In the genomic region with DNA sequence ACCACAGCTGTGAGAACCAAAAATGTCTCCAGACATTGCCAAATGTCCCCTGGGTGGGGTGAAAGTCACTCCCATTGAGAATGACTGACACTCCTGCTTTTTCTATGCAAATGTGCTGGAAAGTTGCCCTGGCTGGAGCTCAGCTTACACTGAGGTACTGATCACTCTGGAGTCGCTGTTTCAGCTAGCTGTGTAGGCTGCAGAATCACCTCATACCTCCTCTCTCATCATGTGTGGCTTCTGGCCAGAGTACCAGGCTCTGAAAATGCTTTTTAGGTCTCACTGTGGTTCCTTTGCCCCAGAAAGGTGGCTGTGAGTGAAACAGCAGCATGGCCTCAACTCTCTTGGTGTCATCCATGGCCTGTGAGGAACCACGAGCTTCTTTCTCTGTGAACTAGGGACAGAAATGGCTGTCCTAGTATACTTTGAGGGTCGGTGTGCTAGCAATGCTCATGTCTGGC, we compare ENCODE assay signal across 1 cellular context.
TF ChIP-seq lines count a peak whose summit lies in the region.

No MANE protein-coding gene starts in this region.

TF ChIP-seq in GM12878, 131 proteins besides CTCF, POLR2A, EP300 and RAD21 (continues in another document):
- TF ChIP-seq MEF2A (IDR thresholded peaks at IDR 0.05; ENCODE audit: insufficient read depth, low read depth, low read length) (no peak), KLF5 (IDR thresholded peaks at IDR 0.05; ENCODE audit: partially characterized antibody) (no peak), ATF7 (IDR thresholded peaks at IDR 0.05; ENCODE audit: low read depth) (0 out of 2 replicates have a peak, but pooled peaks have one; percentile 23), DPF2 (IDR thresholded peaks at IDR 0.05) (no peak), BHLHE40 (IDR thresholded peaks at IDR 0.05; ENCODE audit: borderline replicate concordance in 1 of 2, low read depth in 2 of 2, low read length in 1 of 2) (no peak), SMAD5 (IDR thresholded peaks at IDR 0.05; ENCODE audit: low read depth) (no peak), SREBF1 (IDR thresholded peaks at IDR 0.05; ENCODE audit: low read length) (no peak), NFIC (IDR thresholded peaks at IDR 0.05; ENCODE audit: low read depth, low read length) (no peak), NFYA (IDR thresholded peaks at IDR 0.05; ENCODE audit: borderline replicate concordance, low read depth, low read length) (no peak), LARP7 (IDR thresholded peaks at IDR 0.05) (no peak), PAX8 (IDR thresholded peaks at IDR 0.05) (no peak), MYC (IDR thresholded peaks at IDR 0.05; ENCODE audit: insufficient read depth, insufficient read length, insufficient replicate concordance, low read length, severe bottlenecking) (no peak), ZZZ3 (IDR thresholded peaks at IDR 0.05; ENCODE audit: control insufficient read depth, insufficient read length, low read depth) (no peak), ZSCAN29 (IDR thresholded peaks at IDR 0.05) (no peak), PML (IDR thresholded peaks at IDR 0.05; ENCODE audit: low read length) (no peak), CHD1 (IDR thresholded peaks at IDR 0.05; ENCODE audit: low read depth, low read length) (no peak), ZNF274 (IDR thresholded peaks at IDR 0.05; ENCODE audit: insufficient read depth, insufficient read length) (no peak), TCF7 (IDR thresholded peaks at IDR 0.05; ENCODE audit: borderline replicate concordance) (no peak), JUNB (IDR thresholded peaks at IDR 0.05) (no peak), BMI1 (IDR thresholded peaks at IDR 0.05; ENCODE audit: borderline replicate concordance) (no peak), CREB1 (IDR thresholded peaks at IDR 0.05; ENCODE audit: low read depth) (no peak), GATAD2B (conservative IDR thresholded peaks at IDR 0.05; ENCODE audit: low read depth) (0 out of 2 replicates have a peak, but pooled peaks have one; percentile 33), POLR2AphosphoS5 (IDR thresholded peaks at IDR 0.05; ENCODE audit: low read length) (peak; percentile 75), RBBP5 (conservative IDR thresholded peaks at IDR 0.05) (no peak), NFXL1 (IDR thresholded peaks at IDR 0.05; ENCODE audit: borderline replicate concordance) (no peak), RUNX3 (IDR thresholded peaks at IDR 0.05; ENCODE audit: low read length) (peak; percentile 60), FOS (IDR thresholded peaks at IDR 0.05; ENCODE audit: borderline replicate concordance, extremely low read depth, insufficient read length) (no peak), HDAC2 (IDR thresholded peaks at IDR 0.05) (no peak), MYB (IDR thresholded peaks at IDR 0.05; ENCODE audit: borderline replicate concordance, low read depth, low read length) (no peak), YY1 (IDR thresholded peaks at IDR 0.05; ENCODE audit: low read depth, low read length) (no peak), SRF (IDR thresholded peaks at IDR 0.05; ENCODE audit: low read depth in 2 of 2, low read length in 2 of 2) (no peak), BRCA1 (IDR thresholded peaks at IDR 0.05; ENCODE audit: low read depth, low read length) (no peak)
- TF ChIP-seq, protein P1, sequence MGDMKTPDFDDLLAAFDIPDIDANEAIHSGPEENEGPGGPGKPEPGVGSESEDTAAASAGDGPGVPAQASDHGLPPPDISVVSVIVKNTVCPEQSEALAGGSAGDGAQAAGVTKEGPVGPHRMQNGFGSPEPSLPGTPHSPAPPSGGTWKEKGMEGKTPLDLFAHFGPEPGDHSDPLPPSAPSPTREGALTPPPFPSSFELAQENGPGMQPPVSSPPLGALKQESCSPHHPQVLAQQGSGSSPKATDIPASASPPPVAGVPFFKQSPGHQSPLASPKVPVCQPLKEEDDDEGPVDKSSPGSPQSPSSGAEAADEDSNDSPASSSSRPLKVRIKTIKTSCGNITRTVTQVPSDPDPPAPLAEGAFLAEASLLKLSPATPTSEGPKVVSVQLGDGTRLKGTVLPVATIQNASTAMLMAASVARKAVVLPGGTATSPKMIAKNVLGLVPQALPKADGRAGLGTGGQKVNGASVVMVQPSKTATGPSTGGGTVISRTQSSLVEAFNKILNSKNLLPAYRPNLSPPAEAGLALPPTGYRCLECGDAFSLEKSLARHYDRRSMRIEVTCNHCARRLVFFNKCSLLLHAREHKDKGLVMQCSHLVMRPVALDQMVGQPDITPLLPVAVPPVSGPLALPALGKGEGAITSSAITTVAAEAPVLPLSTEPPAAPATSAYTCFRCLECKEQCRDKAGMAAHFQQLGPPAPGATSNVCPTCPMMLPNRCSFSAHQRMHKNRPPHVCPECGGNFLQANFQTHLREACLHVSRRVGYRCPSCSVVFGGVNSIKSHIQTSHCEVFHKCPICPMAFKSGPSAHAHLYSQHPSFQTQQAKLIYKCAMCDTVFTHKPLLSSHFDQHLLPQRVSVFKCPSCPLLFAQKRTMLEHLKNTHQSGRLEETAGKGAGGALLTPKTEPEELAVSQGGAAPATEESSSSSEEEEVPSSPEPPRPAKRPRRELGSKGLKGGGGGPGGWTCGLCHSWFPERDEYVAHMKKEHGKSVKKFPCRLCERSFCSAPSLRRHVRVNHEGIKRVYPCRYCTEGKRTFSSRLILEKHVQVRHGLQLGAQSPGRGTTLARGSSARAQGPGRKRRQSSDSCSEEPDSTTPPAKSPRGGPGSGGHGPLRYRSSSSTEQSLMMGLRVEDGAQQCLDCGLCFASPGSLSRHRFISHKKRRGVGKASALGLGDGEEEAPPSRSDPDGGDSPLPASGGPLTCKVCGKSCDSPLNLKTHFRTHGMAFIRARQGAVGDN (IDR thresholded peaks at IDR 0.05), result peak; percentile 85
- TF ChIP-seq, protein P2, sequence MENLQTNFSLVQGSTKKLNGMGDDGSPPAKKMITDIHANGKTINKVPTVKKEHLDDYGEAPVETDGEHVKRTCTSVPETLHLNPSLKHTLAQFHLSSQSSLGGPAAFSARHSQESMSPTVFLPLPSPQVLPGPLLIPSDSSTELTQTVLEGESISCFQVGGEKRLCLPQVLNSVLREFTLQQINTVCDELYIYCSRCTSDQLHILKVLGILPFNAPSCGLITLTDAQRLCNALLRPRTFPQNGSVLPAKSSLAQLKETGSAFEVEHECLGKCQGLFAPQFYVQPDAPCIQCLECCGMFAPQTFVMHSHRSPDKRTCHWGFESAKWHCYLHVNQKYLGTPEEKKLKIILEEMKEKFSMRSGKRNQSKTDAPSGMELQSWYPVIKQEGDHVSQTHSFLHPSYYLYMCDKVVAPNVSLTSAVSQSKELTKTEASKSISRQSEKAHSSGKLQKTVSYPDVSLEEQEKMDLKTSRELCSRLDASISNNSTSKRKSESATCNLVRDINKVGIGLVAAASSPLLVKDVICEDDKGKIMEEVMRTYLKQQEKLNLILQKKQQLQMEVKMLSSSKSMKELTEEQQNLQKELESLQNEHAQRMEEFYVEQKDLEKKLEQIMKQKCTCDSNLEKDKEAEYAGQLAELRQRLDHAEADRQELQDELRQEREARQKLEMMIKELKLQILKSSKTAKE (IDR thresholded peaks at IDR 0.05; ENCODE audit: low read depth, poor library complexity, severe bottlenecking), result no peak
- TF ChIP-seq, protein P3, sequence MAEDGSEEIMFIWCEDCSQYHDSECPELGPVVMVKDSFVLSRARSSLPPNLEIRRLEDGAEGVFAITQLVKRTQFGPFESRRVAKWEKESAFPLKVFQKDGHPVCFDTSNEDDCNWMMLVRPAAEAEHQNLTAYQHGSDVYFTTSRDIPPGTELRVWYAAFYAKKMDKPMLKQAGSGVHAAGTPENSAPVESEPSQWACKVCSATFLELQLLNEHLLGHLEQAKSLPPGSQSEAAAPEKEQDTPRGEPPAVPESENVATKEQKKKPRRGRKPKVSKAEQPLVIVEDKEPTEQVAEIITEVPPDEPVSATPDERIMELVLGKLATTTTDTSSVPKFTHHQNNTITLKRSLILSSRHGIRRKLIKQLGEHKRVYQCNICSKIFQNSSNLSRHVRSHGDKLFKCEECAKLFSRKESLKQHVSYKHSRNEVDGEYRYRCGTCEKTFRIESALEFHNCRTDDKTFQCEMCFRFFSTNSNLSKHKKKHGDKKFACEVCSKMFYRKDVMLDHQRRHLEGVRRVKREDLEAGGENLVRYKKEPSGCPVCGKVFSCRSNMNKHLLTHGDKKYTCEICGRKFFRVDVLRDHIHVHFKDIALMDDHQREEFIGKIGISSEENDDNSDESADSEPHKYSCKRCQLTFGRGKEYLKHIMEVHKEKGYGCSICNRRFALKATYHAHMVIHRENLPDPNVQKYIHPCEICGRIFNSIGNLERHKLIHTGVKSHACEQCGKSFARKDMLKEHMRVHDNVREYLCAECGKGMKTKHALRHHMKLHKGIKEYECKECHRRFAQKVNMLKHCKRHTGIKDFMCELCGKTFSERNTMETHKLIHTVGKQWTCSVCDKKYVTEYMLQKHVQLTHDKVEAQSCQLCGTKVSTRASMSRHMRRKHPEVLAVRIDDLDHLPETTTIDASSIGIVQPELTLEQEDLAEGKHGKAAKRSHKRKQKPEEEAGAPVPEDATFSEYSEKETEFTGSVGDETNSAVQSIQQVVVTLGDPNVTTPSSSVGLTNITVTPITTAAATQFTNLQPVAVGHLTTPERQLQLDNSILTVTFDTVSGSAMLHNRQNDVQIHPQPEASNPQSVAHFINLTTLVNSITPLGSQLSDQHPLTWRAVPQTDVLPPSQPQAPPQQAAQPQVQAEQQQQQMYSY (CRISPR knock-in tag; IDR thresholded peaks at IDR 0.05), result no peak
- TF ChIP-seq, protein P4, sequence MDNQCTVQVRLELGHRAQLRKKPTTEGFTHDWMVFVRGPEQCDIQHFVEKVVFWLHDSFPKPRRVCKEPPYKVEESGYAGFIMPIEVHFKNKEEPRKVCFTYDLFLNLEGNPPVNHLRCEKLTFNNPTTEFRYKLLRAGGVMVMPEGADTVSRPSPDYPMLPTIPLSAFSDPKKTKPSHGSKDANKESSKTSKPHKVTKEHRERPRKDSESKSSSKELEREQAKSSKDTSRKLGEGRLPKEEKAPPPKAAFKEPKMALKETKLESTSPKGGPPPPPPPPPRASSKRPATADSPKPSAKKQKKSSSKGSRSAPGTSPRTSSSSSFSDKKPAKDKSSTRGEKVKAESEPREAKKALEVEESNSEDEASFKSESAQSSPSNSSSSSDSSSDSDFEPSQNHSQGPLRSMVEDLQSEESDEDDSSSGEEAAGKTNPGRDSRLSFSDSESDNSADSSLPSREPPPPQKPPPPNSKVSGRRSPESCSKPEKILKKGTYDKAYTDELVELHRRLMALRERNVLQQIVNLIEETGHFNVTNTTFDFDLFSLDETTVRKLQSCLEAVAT (IDR thresholded peaks at IDR 0.05), result no peak
- TF ChIP-seq, protein P5, sequence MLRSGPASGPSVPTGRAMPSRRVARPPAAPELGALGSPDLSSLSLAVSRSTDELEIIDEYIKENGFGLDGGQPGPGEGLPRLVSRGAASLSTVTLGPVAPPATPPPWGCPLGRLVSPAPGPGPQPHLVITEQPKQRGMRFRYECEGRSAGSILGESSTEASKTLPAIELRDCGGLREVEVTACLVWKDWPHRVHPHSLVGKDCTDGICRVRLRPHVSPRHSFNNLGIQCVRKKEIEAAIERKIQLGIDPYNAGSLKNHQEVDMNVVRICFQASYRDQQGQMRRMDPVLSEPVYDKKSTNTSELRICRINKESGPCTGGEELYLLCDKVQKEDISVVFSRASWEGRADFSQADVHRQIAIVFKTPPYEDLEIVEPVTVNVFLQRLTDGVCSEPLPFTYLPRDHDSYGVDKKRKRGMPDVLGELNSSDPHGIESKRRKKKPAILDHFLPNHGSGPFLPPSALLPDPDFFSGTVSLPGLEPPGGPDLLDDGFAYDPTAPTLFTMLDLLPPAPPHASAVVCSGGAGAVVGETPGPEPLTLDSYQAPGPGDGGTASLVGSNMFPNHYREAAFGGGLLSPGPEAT (IDR thresholded peaks at IDR 0.05; ENCODE audit: low read depth), result no peak
- TF ChIP-seq, protein P6, sequence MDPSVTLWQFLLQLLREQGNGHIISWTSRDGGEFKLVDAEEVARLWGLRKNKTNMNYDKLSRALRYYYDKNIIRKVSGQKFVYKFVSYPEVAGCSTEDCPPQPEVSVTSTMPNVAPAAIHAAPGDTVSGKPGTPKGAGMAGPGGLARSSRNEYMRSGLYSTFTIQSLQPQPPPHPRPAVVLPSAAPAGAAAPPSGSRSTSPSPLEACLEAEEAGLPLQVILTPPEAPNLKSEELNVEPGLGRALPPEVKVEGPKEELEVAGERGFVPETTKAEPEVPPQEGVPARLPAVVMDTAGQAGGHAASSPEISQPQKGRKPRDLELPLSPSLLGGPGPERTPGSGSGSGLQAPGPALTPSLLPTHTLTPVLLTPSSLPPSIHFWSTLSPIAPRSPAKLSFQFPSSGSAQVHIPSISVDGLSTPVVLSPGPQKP (IDR thresholded peaks at IDR 0.05; ENCODE audit: low read depth, low read length), result no peak
- TF ChIP-seq, protein P7, sequence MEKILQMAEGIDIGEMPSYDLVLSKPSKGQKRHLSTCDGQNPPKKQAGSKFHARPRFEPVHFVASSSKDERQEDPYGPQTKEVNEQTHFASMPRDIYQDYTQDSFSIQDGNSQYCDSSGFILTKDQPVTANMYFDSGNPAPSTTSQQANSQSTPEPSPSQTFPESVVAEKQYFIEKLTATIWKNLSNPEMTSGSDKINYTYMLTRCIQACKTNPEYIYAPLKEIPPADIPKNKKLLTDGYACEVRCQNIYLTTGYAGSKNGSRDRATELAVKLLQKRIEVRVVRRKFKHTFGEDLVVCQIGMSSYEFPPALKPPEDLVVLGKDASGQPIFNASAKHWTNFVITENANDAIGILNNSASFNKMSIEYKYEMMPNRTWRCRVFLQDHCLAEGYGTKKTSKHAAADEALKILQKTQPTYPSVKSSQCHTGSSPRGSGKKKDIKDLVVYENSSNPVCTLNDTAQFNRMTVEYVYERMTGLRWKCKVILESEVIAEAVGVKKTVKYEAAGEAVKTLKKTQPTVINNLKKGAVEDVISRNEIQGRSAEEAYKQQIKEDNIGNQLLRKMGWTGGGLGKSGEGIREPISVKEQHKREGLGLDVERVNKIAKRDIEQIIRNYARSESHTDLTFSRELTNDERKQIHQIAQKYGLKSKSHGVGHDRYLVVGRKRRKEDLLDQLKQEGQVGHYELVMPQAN (conservative IDR thresholded peaks at IDR 0.05), result no peak
- TF ChIP-seq, protein P8, sequence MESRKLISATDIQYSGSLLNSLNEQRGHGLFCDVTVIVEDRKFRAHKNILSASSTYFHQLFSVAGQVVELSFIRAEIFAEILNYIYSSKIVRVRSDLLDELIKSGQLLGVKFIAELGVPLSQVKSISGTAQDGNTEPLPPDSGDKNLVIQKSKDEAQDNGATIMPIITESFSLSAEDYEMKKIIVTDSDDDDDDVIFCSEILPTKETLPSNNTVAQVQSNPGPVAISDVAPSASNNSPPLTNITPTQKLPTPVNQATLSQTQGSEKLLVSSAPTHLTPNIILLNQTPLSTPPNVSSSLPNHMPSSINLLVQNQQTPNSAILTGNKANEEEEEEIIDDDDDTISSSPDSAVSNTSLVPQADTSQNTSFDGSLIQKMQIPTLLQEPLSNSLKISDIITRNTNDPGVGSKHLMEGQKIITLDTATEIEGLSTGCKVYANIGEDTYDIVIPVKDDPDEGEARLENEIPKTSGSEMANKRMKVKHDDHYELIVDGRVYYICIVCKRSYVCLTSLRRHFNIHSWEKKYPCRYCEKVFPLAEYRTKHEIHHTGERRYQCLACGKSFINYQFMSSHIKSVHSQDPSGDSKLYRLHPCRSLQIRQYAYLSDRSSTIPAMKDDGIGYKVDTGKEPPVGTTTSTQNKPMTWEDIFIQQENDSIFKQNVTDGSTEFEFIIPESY (IDR thresholded peaks at IDR 0.05), result no peak
